In genomic region chr5:180069589-180070247, GRCh38 we compare ENCODE assay signal across 8 cellular contexts. TPM values are rescaled to one million over a fixed set of nuclear protein-coding genes. Genes with fewer than 3 reads are reported as not detected.
DNase-seq lines count a peak whose midpoint lies in the region; ATAC-seq and TF ChIP-seq lines count a peak whose summit lies in the region.

No MANE protein-coding gene starts in this region.

- H3K27ac ChIP-seq in CD8-positive, alpha-beta T cell (ENCODE audit: low read depth, low read length) = no peak overlapping the region
- H3K27ac ChIP-seq in colonic mucosa (peak overlapping the region; percentile 16), mucosa of rectum (ENCODE audit: low read depth in 2 of 2, low read length in 2 of 2) (peak overlapping the region; percentile 55 to 77), MM.1S (ENCODE audit: low read length) (no peak overlapping the region)

- peak overlapping the region; percentile 80 for H3K27ac Mint-ChIP-seq in CD8-positive, alpha-beta T cell

- peak overlapping the region in 1 of 2 donors; percentile 51 for H3K9ac ChIP-seq in colonic mucosa (ENCODE audit: low read depth in 2 of 2, low read length in 2 of 2)
- H3K9ac ChIP-seq in mucosa of rectum (ENCODE audit: low read depth in 1 of 2, low read length in 2 of 2) = peak overlapping the region in 1 of 2 donors; percentile 63
- no peak overlapping the region for H3K9ac ChIP-seq in MM.1S (ENCODE audit: low read length)

- H3K36me3 ChIP-seq in CD8-positive, alpha-beta T cell (ENCODE audit: insufficient read depth, low read length) = no peaks in the 10 kb centered on the region
- H3K36me3 ChIP-seq in colonic mucosa (no peaks in the 10 kb centered on the region), mucosa of rectum (ENCODE audit: control insufficient read depth in 2 of 2, insufficient read depth in 2 of 2, low read length in 2 of 2) (no peaks in the 10 kb centered on the region), MM.1S (replicated peaks; ENCODE audit: insufficient read depth, low read length) (no peaks in the 10 kb centered on the region)

- H3K9me3 ChIP-seq in CD8-positive, alpha-beta T cell (ENCODE audit: low read length) = no peaks in the 10 kb centered on the region
- H3K9me3 ChIP-seq in colonic mucosa (no peaks in the 10 kb centered on the region), mucosa of rectum (ENCODE audit: control insufficient read depth in 2 of 2, low read length in 2 of 2) (no peaks in the 10 kb centered on the region), MM.1S (replicated peaks; ENCODE audit: insufficient read depth, low read length) (no peaks in the 10 kb centered on the region)

- H3K4me2 ChIP-seq in MM.1S (ENCODE audit: low read depth, low read length) = no peak overlapping the region

- H3K4me3 ChIP-seq in CD8-positive, alpha-beta T cell (ENCODE audit: low read depth, low read length) = no peak overlapping the region
- H3K4me3 ChIP-seq in colonic mucosa (peak overlapping the region; percentile 96), mucosa of rectum (ENCODE audit: low read length in 2 of 2) (peak overlapping the region; percentile 83 to 86), MM.1S (ENCODE audit: low read length) (no peak overlapping the region)

- H3K4me1 ChIP-seq in CD8-positive, alpha-beta T cell (ENCODE audit: insufficient read depth, low read length) = peaks cover 26% of the 10 kb centered on the region
- peaks cover 5% of the 10 kb centered on the region for H3K4me1 ChIP-seq in colonic mucosa
- peaks cover 10 to 18% of the 10 kb centered on the region in 2 donors for H3K4me1 ChIP-seq in mucosa of rectum (ENCODE audit: control insufficient read depth in 2 of 2, insufficient read depth in 2 of 2, low read length in 2 of 2)
- H3K4me1 ChIP-seq in MM.1S (ENCODE audit: low read length) = no peaks in the 10 kb centered on the region

- H3K27me3 ChIP-seq in CD8-positive, alpha-beta T cell (ENCODE audit: insufficient read depth, low read length) = no peaks in the 10 kb centered on the region
- H3K27me3 ChIP-seq in colonic mucosa (no peaks in the 10 kb centered on the region), mucosa of rectum (ENCODE audit: control insufficient read depth in 2 of 2, insufficient read depth in 2 of 2, low read length in 2 of 2) (no peaks in the 10 kb centered on the region), MM.1S (replicated peaks; ENCODE audit: insufficient read depth, low read length) (peaks cover 6% of the 10 kb centered on the region; the same call in 1 of the 2 replicates)

- no peaks in the 10 kb centered on the region for H3K9me2 ChIP-seq in MM.1S (replicated peaks; ENCODE audit: insufficient read depth, low read length)

- peak overlapping the region; percentile 86 for H3K4me3 Mint-ChIP-seq in CD8-positive, alpha-beta T cell

- peaks cover 32% of the 10 kb centered on the region for H3K4me1 Mint-ChIP-seq in CD8-positive, alpha-beta T cell (ENCODE audit: low read depth)

- no peaks in the 10 kb centered on the region for H3K9me3 Mint-ChIP-seq in CD8-positive, alpha-beta T cell

- POLR2A ChIA-PET in CD8-positive, alpha-beta T cell (lab: Charles Lee) = interaction anchor here (0.7 kb wide), 1 partner anchor 1137 kb away, joined by 3 read pairs; no protein-coding TSS in a partner anchor

- peaks cover 4% of the 10 kb centered on the region for H3K36me3 Mint-ChIP-seq in CD8-positive, alpha-beta T cell

- CTCF ChIA-PET in CD8-positive, alpha-beta T cell (lab: Charles Lee) = no interaction called here

- H4K20me1 ChIP-seq in MM.1S (ENCODE audit: insufficient read depth, low read length) = no peaks in the 10 kb centered on the region

- H3F3A ChIP-seq in MM.1S (ENCODE audit: insufficient read depth, low read length) = no peaks in the 10 kb centered on the region

- intact Hi-C loops in CD8-positive, alpha-beta T cell (cut with DNase I, micrococcal nuclease) = loop anchor here (2.0 to 10.0 kb wide), 7 partner anchors 162 to 1195 kb away; partner anchors contain the start of genes MAPK9 (in 2 of the 2), RUFY1 (in 2 of the 2), TBC1D9B (in 1 of the 2) and TRIM52 (in 1 of the 2)
- intact Hi-C loops in colonic mucosa (cut with DNase I) = no loop called here

- TF ChIP-seq CTCF in CD8-positive, alpha-beta T cell (IDR thresholded peaks at IDR 0.05) = no peak
- TF ChIP-seq CTCF in colonic mucosa (IDR thresholded peaks at IDR 0.05) (no peak), MM.1S (IDR thresholded peaks at IDR 0.05; ENCODE audit: low read length) (no peak)

- DNase-seq in CD8-positive, alpha-beta T cell = no peak
- DNase-seq in NCI-H345 (lab: John Stamatoyannopoulos, UW) (peak; percentile 65), colonic mucosa (no peak), cortex of kidney (lab: John Stamatoyannopoulos, UW) (no peak), cerebellar nuclear complex (lab: John Stamatoyannopoulos, UW) (no peak), COLO668 (lab: John Stamatoyannopoulos, UW; ENCODE audit: unreplicated experiment) (no peak), MM.1S (no peak)

- H2AFZ ChIP-seq in MM.1S (ENCODE audit: low read length) = no peak overlapping the region

- H3K27me3 Mint-ChIP-seq in CD8-positive, alpha-beta T cell (ENCODE audit: low read depth) = no peaks in the 10 kb centered on the region

- ATAC-seq in CD8-positive, alpha-beta T cell = no peak

- H3K79me2 ChIP-seq in MM.1S (ENCODE audit: low read length) = no peaks in the 10 kb centered on the region

RNA-seq across cellular contexts. Expression of gene RNF130, which starts 1.8 kb away (rescaled TPM):
- total RNA-seq in CD8-positive, alpha-beta T cell = 10 to 100 TPM; 13.9 to 15.8 TPM
- total RNA-seq in colonic mucosa = 10 to 100 TPM; 32.0 to 41.7 TPM

Comparison
In these comparisons a context has a peak if more than half of its experiments do, and no peak if none do; other contexts are left out.
1. H3K27ac ChIP-seq: peak in colonic mucosa (single experiment) and mucosa of rectum (2 of 2); none in CD8-positive, alpha-beta T cell (single experiment) and MM.1S (single experiment).
2. H3K4me3 ChIP-seq: peak in colonic mucosa (single experiment) and mucosa of rectum (2 of 2); none in CD8-positive, alpha-beta T cell (single experiment) and MM.1S (single experiment).